ENCODE assay signal across 14 cellular contexts in the genomic region with DNA sequence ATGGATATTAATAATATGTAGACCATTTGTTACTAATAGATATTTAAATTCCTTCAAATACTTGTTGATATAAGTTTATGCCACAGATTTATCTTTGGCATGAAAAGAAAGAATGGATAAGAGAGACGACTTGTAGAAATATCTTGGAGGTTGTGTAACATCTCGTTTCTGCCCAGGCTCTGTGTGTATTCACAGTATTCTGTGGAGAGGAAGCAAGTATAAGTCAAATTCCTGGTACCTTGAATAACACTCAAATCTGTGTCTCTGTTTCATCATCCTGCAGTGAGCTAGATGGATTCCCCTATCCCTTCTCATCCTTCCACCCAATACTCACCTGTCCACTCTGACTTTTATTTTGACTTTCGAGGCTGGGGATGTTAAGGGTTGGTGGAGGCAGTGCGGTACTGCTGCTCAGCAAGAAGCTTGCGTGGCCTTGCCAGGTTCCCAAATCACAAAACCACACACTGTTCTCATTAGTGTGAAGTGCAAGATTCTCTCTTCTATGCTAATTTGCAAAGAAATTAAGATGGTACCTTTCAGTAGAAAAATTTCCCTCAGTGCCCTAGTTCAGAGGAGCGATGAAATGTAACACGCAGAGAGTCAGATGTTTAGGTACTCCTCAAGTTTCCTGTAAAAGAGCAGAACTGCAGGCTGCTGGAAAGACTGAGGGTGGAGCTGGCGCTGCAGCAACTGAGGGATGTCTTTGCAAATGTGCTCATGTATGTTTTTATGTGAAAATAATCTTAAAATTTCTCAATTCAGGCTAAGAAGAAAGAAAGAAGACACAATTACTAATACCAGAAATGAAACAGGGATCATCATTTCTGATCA. TPM values are rescaled to one million over a fixed set of nuclear protein-coding genes. Genes with fewer than 3 reads are reported as not detected.
DNase-seq lines count a peak whose midpoint lies in the region; TF ChIP-seq lines count a peak whose summit lies in the region.
"Had no signal": no experiment of that assay in that cellular context is flagged by ENCODE, and none has a peak within 500 bp of the region (broad histone marks: within the 10 kb centered on the region; RNA-seq: fewer than 3 reads in every experiment).

No MANE protein-coding gene starts in this region.

- peaks cover 7% of the 10 kb centered on the region for H3K9me3 Mint-ChIP-seq in nephron progenitor cell
- H3K9me3 Mint-ChIP-seq: T-helper 1 cell treated with Interleukin-12 subunit alpha and Interleukin-12 subunit beta and Interleukin-4 antibody, amounts not matched to agents 30 μg/mL and 1 μg/mL, for 36 hours had no signal

- TF ChIP-seq POLR2A in sigmoid colon (IDR thresholded peaks at IDR 0.05) (no peak), prostate gland (IDR thresholded peaks at IDR 0.05) (no peak)

- no peak overlapping the region for H3K4me3 Mint-ChIP-seq in nephron progenitor cell
- H3K4me3 Mint-ChIP-seq: T-helper 1 cell treated with Interleukin-12 subunit alpha and Interleukin-12 subunit beta and Interleukin-4 antibody, amounts not matched to agents 30 μg/mL and 1 μg/mL, for 36 hours had no signal

- peaks cover 6% of the 10 kb centered on the region for H3K4me1 Mint-ChIP-seq in nephron progenitor cell

- H3K36me3 ChIP-seq in sigmoid colon, result no peaks in the 10 kb centered on the region
- H3K36me3 ChIP-seq in prostate gland, result no peaks in the 10 kb centered on the region

- H3K9me3 ChIP-seq in sigmoid colon, result no peaks in the 10 kb centered on the region
- H3K9me3 ChIP-seq in prostate gland, result no peaks in the 10 kb centered on the region

- no peaks in the 10 kb centered on the region for H3K36me3 Mint-ChIP-seq in nephron progenitor cell (ENCODE audit: low read depth)

- WGBS in sigmoid colon, 2 donors, result 70 to 81% methylated on average over 8 of the region's 8 CpGs
- 62% methylated on average over 8 of the region's 8 CpGs for WGBS in prostate gland

- DNase-seq in NCI-H2171 treated with DMSO at 0.1 percent for 48 hours (lab: John Stamatoyannopoulos, UW), result peak; percentile 65
- no peak for DNase-seq in epithelial cell of esophagus (ENCODE audit: low read depth)
- no peak for DNase-seq in nephron progenitor cell
- DNase-seq in sigmoid colon, result no peak
- DNase-seq in stimulated activated naive CD4-positive, alpha-beta T cell treated with Interleukin-2 at 50 U/mL for 16 hours (lab: John Stamatoyannopoulos, UW), result no peak
- DNase-seq in activated T-cell treated with anti-CD3 and anti-CD28 coated beads for 4 hours, result no peak
- no peak for DNase-seq in prostate gland (ENCODE audit: low spot score)
- DNase-seq: activated CD8-positive, alpha-beta memory T cell treated with anti-CD3 and anti-CD28 coated beads, Interleukin-2, amount 50 U/mL, for 48 hours; Karpas-422; NCI-H526 treated with DMSO at 0.1 percent for 48 hours had no signal

- no peak for TF ChIP-seq EP300 in sigmoid colon (IDR thresholded peaks at IDR 0.05)

- peaks cover 3% of the 10 kb centered on the region for H3K27me3 Mint-ChIP-seq in nephron progenitor cell (ENCODE audit: low read depth, poor library complexity)

- H3K4me1 ChIP-seq in sigmoid colon (no peaks in the 10 kb centered on the region), prostate gland (replicated peaks) (no peaks in the 10 kb centered on the region)

- TF ChIP-seq CTCF in C4-2B (conservative IDR thresholded peaks at IDR 0.05), result peak; percentile 15; the same call in 1 of the 2 replicates
- peak; percentile 59 for TF ChIP-seq CTCF in epithelial cell of esophagus (IDR thresholded peaks at IDR 0.05; ENCODE audit: insufficient read depth, low read depth, low read length, missing control alignments)
- peak; percentile 20 for TF ChIP-seq CTCF in nephron progenitor cell (IDR thresholded peaks at IDR 0.05)
- TF ChIP-seq CTCF in sigmoid colon (IDR thresholded peaks at IDR 0.05), result no peak
- TF ChIP-seq CTCF in prostate gland (IDR thresholded peaks at IDR 0.05), result no peak

- H3K27ac Mint-ChIP-seq in nephron progenitor cell, result no peak overlapping the region
- H3K27ac Mint-ChIP-seq: T-helper 1 cell treated with Interleukin-12 subunit alpha and Interleukin-12 subunit beta and Interleukin-4 antibody, amounts not matched to agents 30 μg/mL and 1 μg/mL, for 36 hours had no signal

- H3K4me3 ChIP-seq in epithelial cell of esophagus (ENCODE audit: low read length) (no peak overlapping the region), sigmoid colon (no peak overlapping the region), prostate gland (no peak overlapping the region)

- intact Hi-C loops in sigmoid colon (cut with DNase I), result no loop called here
- intact Hi-C loops in prostate gland (cut with DNase I), result no loop called here

- H3K27ac ChIP-seq in C4-2B, result no peak overlapping the region
- H3K27ac ChIP-seq in sigmoid colon, result no peak overlapping the region
- H3K27ac ChIP-seq in prostate gland, result no peak overlapping the region

- no peaks in the 10 kb centered on the region for H3K27me3 ChIP-seq in sigmoid colon
- no peaks in the 10 kb centered on the region for H3K27me3 ChIP-seq in prostate gland (replicated peaks; ENCODE audit: insufficient read depth)

RNA-seq across cellular contexts. Expression of a gene that starts 42.6 kb away (rescaled TPM):
- total RNA-seq in sigmoid colon, result under 1 TPM; under 0.01 to 0.28 (median 0.07) TPM
- 1 to 10 TPM in 1 of 3 donors, under 1 TPM in 2; under 0.01 to 1.4 (median 0.23) TPM for polyA plus RNA-seq in sigmoid colon
- total RNA-seq in prostate gland, result 10 to 100 TPM; 13.9 to 33.7 TPM
- total RNA-seq: dermis microvascular lymphatic vessel endothelial cell had no signal

RNA-seq across cellular contexts. Expression of a gene that starts 57.0 kb away (rescaled TPM):
- total RNA-seq in sigmoid colon, result not detected
- polyA plus RNA-seq in sigmoid colon, result not detected
- 1 to 10 TPM in 1 of 2 donors, not detected in 1; 2.0 TPM for total RNA-seq in prostate gland
- total RNA-seq: dermis microvascular lymphatic vessel endothelial cell, renal cortical epithelial cell had no signal

Comparison
In these comparisons a context has a peak if more than half of its experiments do, and no peak if none do; other contexts are left out.
1. CTCF ChIP-seq: peak in C4-2B (single experiment), epithelial cell of esophagus (single experiment) and nephron progenitor cell (single experiment); none in sigmoid colon (0 of 4) and prostate gland (0 of 4).
2. RNA of a gene that starts 42.6 kb away (total RNA-seq): 13.9 to 33.7 TPM in prostate gland; under 0.01 to 0.28 TPM in sigmoid colon; every median in the first group is over 10 times any median in the second.